In the genomic region with DNA sequence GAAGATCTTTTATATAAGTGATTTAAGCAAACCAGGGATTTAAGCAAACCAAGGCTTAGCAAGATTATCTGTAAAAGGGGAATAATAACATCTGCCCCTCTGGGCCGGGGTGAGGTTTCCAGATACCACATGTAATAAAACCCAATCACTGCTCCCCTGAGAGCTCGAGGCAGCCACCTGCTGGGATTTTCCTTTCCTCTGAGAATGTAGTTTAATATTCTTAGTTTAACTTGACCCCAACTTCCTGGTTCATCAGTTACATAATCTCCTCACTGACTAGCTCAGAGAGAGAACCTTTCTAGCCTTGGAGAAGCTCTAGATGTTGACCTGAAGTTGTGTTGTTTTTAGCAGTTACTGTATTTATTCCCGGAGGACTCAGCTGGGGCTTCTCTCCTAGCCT, we compare ENCODE assay signal across 10 cellular contexts.
A peak's percentile ranks its signal among the peaks of the same experiment; 100 is the strongest.
DNase-seq lines count a peak whose midpoint lies in the region; ATAC-seq and TF ChIP-seq lines count a peak whose summit lies in the region.
"Had no signal": no experiment of that assay in that cellular context is flagged by ENCODE, and none has a peak within 500 bp of the region (broad histone marks: within the 10 kb centered on the region; RNA-seq: fewer than 3 reads in every experiment).

No MANE protein-coding gene starts in this region.

- peak overlapping the region; percentile 29 for H3K4me3 ChIP-seq in CD4-positive, CD25-positive, alpha-beta regulatory T cell (ENCODE audit: low read depth, low read length)
- peak overlapping the region; percentile 1; the same call in 1 of the 2 replicates for H3K4me3 ChIP-seq in OCI-LY3 (ENCODE audit: low read length)
- H3K4me3 ChIP-seq: MG63 had no signal

- H3K27ac ChIP-seq in CD4-positive, CD25-positive, alpha-beta regulatory T cell (ENCODE audit: insufficient read depth, low read length, poor library complexity, severe bottlenecking) = peak overlapping the region; percentile 64
- 0 out of 2 replicates have a peak overlapping the region, but pooled peaks have one; percentile 5 for H3K27ac ChIP-seq in OCI-LY3 (ENCODE audit: low read length)

- peak overlapping the region; percentile 96 to 98 (median 97) for H3K27ac Mint-ChIP-seq in CD4-positive, CD25-positive, alpha-beta regulatory T cell

- peak overlapping the region; percentile 34 to 67 (median 54) for H3K4me3 Mint-ChIP-seq in CD4-positive, CD25-positive, alpha-beta regulatory T cell

- peaks cover 4% of the 10 kb centered on the region for H3K36me3 Mint-ChIP-seq in CD4-positive, CD25-positive, alpha-beta regulatory T cell

- peak overlapping the region; percentile 36 for H3K4me2 ChIP-seq in OCI-LY3 (ENCODE audit: low read length)

- ATAC-seq in CD4-positive, CD25-positive, alpha-beta regulatory T cell (ENCODE audit: low read depth in 2 of 2) = no peak
- peak; percentile 17 for ATAC-seq in GM18868 (IDR thresholded peaks at IDR 0.05; ENCODE audit: unreplicated experiment)
- ATAC-seq: sciatic nerve had no signal

- no peaks in the 10 kb centered on the region for H3K79me2 ChIP-seq in OCI-LY3 (ENCODE audit: low read length)

- peak overlapping the region; percentile 39; the same call in 1 of the 2 replicates for H2AFZ ChIP-seq in OCI-LY3 (ENCODE audit: low read depth, low read length)

- H3K9ac ChIP-seq in OCI-LY3 (ENCODE audit: low read length) = no peak overlapping the region

- no peaks in the 10 kb centered on the region for H3K27me3 ChIP-seq in CD4-positive, CD25-positive, alpha-beta regulatory T cell (ENCODE audit: control insufficient read depth, insufficient read depth, low read length)
- H3K27me3 ChIP-seq in OCI-LY3 (ENCODE audit: low read depth, low read length) = no peaks in the 10 kb centered on the region
- H3K27me3 ChIP-seq: MG63 had no signal

- H3K27me3 Mint-ChIP-seq in CD4-positive, CD25-positive, alpha-beta regulatory T cell = no peaks in the 10 kb centered on the region

- H4K20me1 ChIP-seq in OCI-LY3 (ENCODE audit: insufficient read depth, low read length) = peaks cover 11% of the 10 kb centered on the region; the same call in 1 of the 2 replicates

- H3K9me3 Mint-ChIP-seq in CD4-positive, CD25-positive, alpha-beta regulatory T cell = peaks cover 0 to 14% (median 1%) of the 10 kb centered on the region in 7 donors

- H3K36me3 ChIP-seq in CD4-positive, CD25-positive, alpha-beta regulatory T cell (ENCODE audit: control insufficient read depth, insufficient read depth, low read length) = no peaks in the 10 kb centered on the region
- no peaks in the 10 kb centered on the region for H3K36me3 ChIP-seq in OCI-LY3 (replicated peaks; ENCODE audit: low read depth, low read length)
- H3K36me3 ChIP-seq: MG63 had no signal

- peaks cover 66% of the 10 kb centered on the region for H3K4me1 ChIP-seq in CD4-positive, CD25-positive, alpha-beta regulatory T cell (ENCODE audit: control insufficient read depth, insufficient read depth, low read length, poor library complexity, severe bottlenecking)
- H3K4me1 ChIP-seq in OCI-LY3 (ENCODE audit: low read length) = peaks cover 65% of the 10 kb centered on the region

- H3K4me1 Mint-ChIP-seq in CD4-positive, CD25-positive, alpha-beta regulatory T cell = peaks cover 33 to 89% (median 75%) of the 10 kb centered on the region in 4 donors

- DNase-seq in CD4-positive, CD25-positive, alpha-beta regulatory T cell = peak in 2 of 3 donors; percentile 23 to 59
- peak; percentile 55 for DNase-seq in iris pigment epithelial cell (ENCODE audit: low read depth)
- no peak for DNase-seq in stimulated activated CD4-positive, alpha-beta T cell treated with anti-CD3 and anti-CD28 coated beads, Interleukin-2, amount 100 ng/mL, for 48 hours
- DNase-seq in medulla oblongata (ENCODE audit: extremely low spot score) = no peak
- DNase-seq in NCI-H446 (lab: John Stamatoyannopoulos, UW) = no peak
- DNase-seq in NCI-H748 (lab: John Stamatoyannopoulos, UW; ENCODE audit: unreplicated experiment) = no peak
- DNase-seq: MG63 had no signal

- H3K9me3 ChIP-seq in CD4-positive, CD25-positive, alpha-beta regulatory T cell (ENCODE audit: control insufficient read depth in 2 of 2, low read length in 2 of 2) = no peaks in the 10 kb centered on the region
- H3K9me3 ChIP-seq in OCI-LY3 (ENCODE audit: insufficient read depth, low read length) = no peaks in the 10 kb centered on the region
- H3K9me3 ChIP-seq: MG63 had no signal

- TF ChIP-seq CTCF in OCI-LY3 (IDR thresholded peaks at IDR 0.05; ENCODE audit: low read depth, low read length) = peak; percentile 40

Comparison
In these comparisons a context has a peak if more than half of its experiments do, and no peak if none do; other contexts are left out.
1. DNase-seq: peak in CD4-positive, CD25-positive, alpha-beta regulatory T cell (2 of 3) and iris pigment epithelial cell (single experiment); none in stimulated activated CD4-positive, alpha-beta T cell treated with anti-CD3 and anti-CD28 coated beads, Interleukin-2, amount 100 ng/mL, for 48 hours (0 of 2), medulla oblongata (single experiment), NCI-H446 (0 of 2) and NCI-H748 (single experiment).